Comparison of ENCODE assay signal across 35 cellular contexts in genomic region chr2:171575606-171576005, GRCh38.
"Had no signal": no experiment of that assay in that cellular context is flagged by ENCODE, and none has a peak within 500 bp of the region (broad histone marks: within the 10 kb centered on the region; RNA-seq: fewer than 3 reads in every experiment).

No MANE protein-coding gene starts in this region.

- H3K27ac Mint-ChIP-seq: activated B cell treated with CpG ODN at 0.5 μM for 24 hours; activated CD4-positive, alpha-beta memory T cell treated with anti-CD3 and anti-CD28 coated beads for 36 hours; activated CD4-positive, alpha-beta T cell treated with anti-CD3 and anti-CD28 coated beads, Interleukin-2, amount 10 ng/mL, durations not matched to agents 24 days and 14 days; activated CD8-positive, alpha-beta T cell treated with anti-CD3 and anti-CD28 coated beads for 36 hours; activated naive CD4-positive, alpha-beta T cell treated with anti-CD3 and anti-CD28 coated beads for 36 hours; activated naive CD4-positive, alpha-beta T cell treated with anti-CD3 and anti-CD28 coated beads, Interleukin-2, amount 50 U/mL, for 72 hours; activated naive CD8-positive, alpha-beta T cell treated with anti-CD3 and anti-CD28 coated beads for 36 hours; activated T-helper 1 cell treated with anti-CD3 and anti-CD28 coated beads, Interleukin-12 subunit alpha, Interleukin-12 subunit beta, Interleukin-2, Interleukin-4 antibody, amounts not matched to agents 30 ng/mL and 10 ng/mL and 1 ng/mL, durations not matched to agents 14 hours and 24 hours and 36 hours; activated T-helper 17 cell treated with anti-CD3 and anti-CD28 coated beads, Interleukin-2, amount 50 U/mL, for 72 hours; brain; T-helper 1 cell treated with Interleukin-12 subunit alpha and Interleukin-12 subunit beta and Interleukin-4 antibody, amounts not matched to agents 30 μg/mL and 1 μg/mL, for 36 hours; T-helper 2 cell treated with Interferon-gamma antibody and Interleukin-4, amounts not matched to agents 5 μg/mL and 100 μg/mL, for 36 hours had no signal

- H3K27ac ChIP-seq: adrenal gland, cardiac muscle cell, VCaP had no signal

- H3K27me3 Mint-ChIP-seq: activated B cell treated with CpG ODN at 0.5 μM for 24 hours; activated CD4-positive, alpha-beta memory T cell treated with anti-CD3 and anti-CD28 coated beads for 36 hours; activated CD8-positive, alpha-beta T cell treated with anti-CD3 and anti-CD28 coated beads for 36 hours; activated naive CD8-positive, alpha-beta T cell treated with anti-CD3 and anti-CD28 coated beads for 36 hours; activated T-helper 17 cell treated with anti-CD3 and anti-CD28 coated beads, Interleukin-2, amount 50 U/mL, for 72 hours; central memory CD8-positive, alpha-beta T cell had no signal

- H3K4me1 ChIP-seq: adrenal gland had no signal

- H3K9me3 Mint-ChIP-seq: activated B cell treated with CpG ODN at 0.5 μM for 24 hours; activated CD4-positive, alpha-beta memory T cell treated with anti-CD3 and anti-CD28 coated beads for 36 hours; activated CD4-positive, alpha-beta T cell treated with anti-CD3 and anti-CD28 coated beads, Interleukin-2, amount 10 ng/mL, durations not matched to agents 24 days and 14 days; activated CD8-positive, alpha-beta T cell treated with anti-CD3 and anti-CD28 coated beads for 36 hours; activated naive CD4-positive, alpha-beta T cell treated with anti-CD3 and anti-CD28 coated beads for 36 hours; activated naive CD4-positive, alpha-beta T cell treated with anti-CD3 and anti-CD28 coated beads, Interleukin-2, amount 50 U/mL, for 72 hours; activated naive CD8-positive, alpha-beta T cell treated with anti-CD3 and anti-CD28 coated beads for 36 hours; activated T-cell treated with anti-CD3 and anti-CD28 coated beads, Interleukin-2, amount 50 U/mL, for 4 hours; activated T-cell treated with anti-CD3 and anti-CD28 coated beads, Interleukin-2, amount 50 U/mL, for 72 hours; activated T-helper 1 cell treated with anti-CD3 and anti-CD28 coated beads, Interleukin-12 subunit alpha, Interleukin-12 subunit beta, Interleukin-2, Interleukin-4 antibody, amounts not matched to agents 30 ng/mL and 10 ng/mL and 1 ng/mL, durations not matched to agents 14 hours and 24 hours and 36 hours; activated T-helper 17 cell treated with anti-CD3 and anti-CD28 coated beads, Interleukin-2, amount 50 U/mL, for 72 hours; central memory CD8-positive, alpha-beta T cell; T-helper 1 cell treated with Interleukin-12 subunit alpha and Interleukin-12 subunit beta and Interleukin-4 antibody, amounts not matched to agents 30 μg/mL and 1 μg/mL, for 36 hours; T-helper 2 cell treated with Interferon-gamma antibody and Interleukin-4, amounts not matched to agents 5 μg/mL and 100 μg/mL, for 36 hours had no signal

- ATAC-seq: activated CD8-positive, alpha-beta T cell treated with anti-CD3 and anti-CD28 coated beads for 36 hours; activated naive CD4-positive, alpha-beta T cell treated with anti-CD3 and anti-CD28 coated beads, Interleukin-2, amount 50 U/mL, for 72 hours; activated T-cell treated with anti-CD3 and anti-CD28 coated beads, Interleukin-2, amount 50 U/mL, for 4 hours; activated T-cell treated with anti-CD3 and anti-CD28 coated beads, Interleukin-2, amount 50 U/mL, for 72 hours; activated T-helper 17 cell treated with anti-CD3 and anti-CD28 coated beads, Interleukin-2, amount 50 U/mL, for 72 hours had no signal

- H3K27me3 ChIP-seq: adrenal gland had no signal

- H3K36me3 ChIP-seq: adrenal gland, cardiac muscle cell had no signal

- H3K9me3 ChIP-seq: adrenal gland had no signal

- DNase-seq: activated B cell treated with CpG ODN at 0.5 μM for 24 hours; activated CD4-positive, alpha-beta memory T cell treated with anti-CD3 and anti-CD28 coated beads for 36 hours; activated CD4-positive, alpha-beta T cell treated with anti-CD3 and anti-CD28 coated beads for 4 hours; activated CD4-positive, alpha-beta T cell treated with anti-CD3 and anti-CD28 coated beads, Interleukin-2, amount 10 ng/mL, durations not matched to agents 24 days and 14 days; activated CD4-positive, alpha-beta T cell treated with anti-CD3 and anti-CD28 coated beads, Interleukin-2, amount 50 U/mL, for 1 hour; activated CD4-positive, alpha-beta T cell treated with anti-CD3 and anti-CD28 coated beads, Interleukin-2, amount 50 U/mL, for 4 hours; activated CD4-positive, CD25-positive, alpha-beta regulatory T cell treated with anti-CD3 and anti-CD28 coated beads, Interleukin-2, amount 50 U/mL, for 72 hours; activated CD8-positive, alpha-beta memory T cell treated with anti-CD3 and anti-CD28 coated beads, Interleukin-2, amount 50 U/mL, for 4 hours; activated CD8-positive, alpha-beta T cell treated with anti-CD3 and anti-CD28 coated beads for 36 hours; activated effector memory CD4-positive, alpha-beta T cell treated with anti-CD3 and anti-CD28 coated beads, Interleukin-2, amount 50 U/mL, for 16 hours; activated gamma-delta T cell treated with Interleukin-2 at 50 U/mL for 16 hours; activated naive CD4-positive, alpha-beta T cell; activated naive CD4-positive, alpha-beta T cell treated with anti-CD3 and anti-CD28 coated beads for 36 hours; activated naive CD4-positive, alpha-beta T cell treated with anti-CD3 and anti-CD28 coated beads, Interleukin-2, amount 50 U/mL, for 16 hours; activated naive CD8-positive, alpha-beta T cell treated with anti-CD3 and anti-CD28 coated beads for 36 hours; activated T-cell treated with anti-CD3 and anti-CD28 coated beads for 4 hours; activated T-cell treated with anti-CD3 and anti-CD28 coated beads, Interleukin-2, amount 50 U/mL, for 1 hour; activated T-cell treated with anti-CD3 and anti-CD28 coated beads, Interleukin-2, amount 50 U/mL, for 4 hours; activated T-cell treated with anti-CD3 and anti-CD28 coated beads, Interleukin-2, amount 50 U/mL, for 72 hours; adrenal gland; amniotic stem cell; aorta; caudate nucleus; cerebellar nuclear complex; T-helper 2 cell; T-helper 9 cell had no signal

- H3K4me3 Mint-ChIP-seq: activated B cell treated with CpG ODN at 0.5 μM for 24 hours; activated CD4-positive, alpha-beta memory T cell treated with anti-CD3 and anti-CD28 coated beads for 36 hours; activated CD4-positive, alpha-beta T cell treated with anti-CD3 and anti-CD28 coated beads, Interleukin-2, amount 10 ng/mL, durations not matched to agents 24 days and 14 days; activated CD8-positive, alpha-beta T cell treated with anti-CD3 and anti-CD28 coated beads for 36 hours; activated naive CD4-positive, alpha-beta T cell treated with anti-CD3 and anti-CD28 coated beads for 36 hours; activated naive CD8-positive, alpha-beta T cell treated with anti-CD3 and anti-CD28 coated beads for 36 hours; activated T-cell treated with anti-CD3 and anti-CD28 coated beads, Interleukin-2, amount 50 U/mL, for 4 hours; activated T-cell treated with anti-CD3 and anti-CD28 coated beads, Interleukin-2, amount 50 U/mL, for 72 hours; activated T-helper 1 cell treated with anti-CD3 and anti-CD28 coated beads, Interleukin-12 subunit alpha, Interleukin-12 subunit beta, Interleukin-2, Interleukin-4 antibody, amounts not matched to agents 30 ng/mL and 10 ng/mL and 1 ng/mL, durations not matched to agents 14 hours and 24 hours and 36 hours; activated T-helper 17 cell treated with anti-CD3 and anti-CD28 coated beads, Interleukin-2, amount 50 U/mL, for 72 hours; brain; central memory CD8-positive, alpha-beta T cell; T-helper 1 cell treated with Interleukin-12 subunit alpha and Interleukin-12 subunit beta and Interleukin-4 antibody, amounts not matched to agents 30 μg/mL and 1 μg/mL, for 36 hours; T-helper 2 cell treated with Interferon-gamma antibody and Interleukin-4, amounts not matched to agents 5 μg/mL and 100 μg/mL, for 36 hours had no signal

- H3K36me3 Mint-ChIP-seq: activated CD4-positive, alpha-beta memory T cell treated with anti-CD3 and anti-CD28 coated beads for 36 hours; activated naive CD4-positive, alpha-beta T cell treated with anti-CD3 and anti-CD28 coated beads, Interleukin-2, amount 50 U/mL, for 72 hours; activated naive CD8-positive, alpha-beta T cell treated with anti-CD3 and anti-CD28 coated beads for 36 hours; brain had no signal

- H3K4me1 Mint-ChIP-seq: activated T-helper 17 cell treated with anti-CD3 and anti-CD28 coated beads, Interleukin-2, amount 50 U/mL, for 72 hours; central memory CD8-positive, alpha-beta T cell had no signal

- H3K4me3 ChIP-seq: adrenal gland, cardiac muscle cell had no signal
